ENCODE assay signal across 1 cellular context in the genomic region with DNA sequence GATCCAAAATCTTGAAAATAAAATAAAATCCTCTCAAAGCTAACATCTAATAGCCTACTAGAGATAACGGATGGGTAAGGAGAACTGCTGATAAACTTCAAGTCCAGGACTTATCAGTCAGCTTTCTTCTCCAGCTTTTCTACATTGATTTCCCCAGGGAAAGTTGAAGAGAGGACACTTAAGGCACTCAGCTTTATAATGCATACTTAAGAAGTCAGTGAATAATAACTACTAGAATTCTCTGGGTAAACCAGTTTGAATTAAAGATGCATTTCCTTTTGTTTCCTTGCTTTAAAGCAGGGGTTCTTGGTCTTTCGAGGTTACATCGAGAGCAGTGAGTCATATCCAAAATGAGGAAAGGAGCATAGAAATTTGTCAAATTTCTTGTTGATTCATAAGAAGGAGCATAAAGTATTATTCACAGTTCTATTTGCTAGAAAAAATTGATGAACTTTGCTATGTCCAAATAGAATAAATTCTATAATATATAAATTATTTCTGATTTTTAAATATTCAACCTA.
TF ChIP-seq lines count a peak whose summit lies in the region.

No MANE protein-coding gene starts in this region.

TF ChIP-seq in GM23338, 12 proteins besides CTCF, POLR2A, EP300 and RAD21 (continued from another document):
- TF ChIP-seq, protein P1, sequence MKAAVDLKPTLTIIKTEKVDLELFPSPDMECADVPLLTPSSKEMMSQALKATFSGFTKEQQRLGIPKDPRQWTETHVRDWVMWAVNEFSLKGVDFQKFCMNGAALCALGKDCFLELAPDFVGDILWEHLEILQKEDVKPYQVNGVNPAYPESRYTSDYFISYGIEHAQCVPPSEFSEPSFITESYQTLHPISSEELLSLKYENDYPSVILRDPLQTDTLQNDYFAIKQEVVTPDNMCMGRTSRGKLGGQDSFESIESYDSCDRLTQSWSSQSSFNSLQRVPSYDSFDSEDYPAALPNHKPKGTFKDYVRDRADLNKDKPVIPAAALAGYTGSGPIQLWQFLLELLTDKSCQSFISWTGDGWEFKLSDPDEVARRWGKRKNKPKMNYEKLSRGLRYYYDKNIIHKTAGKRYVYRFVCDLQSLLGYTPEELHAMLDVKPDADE (IDR thresholded peaks at IDR 0.05) = no peak
- TF ChIP-seq, protein P2, sequence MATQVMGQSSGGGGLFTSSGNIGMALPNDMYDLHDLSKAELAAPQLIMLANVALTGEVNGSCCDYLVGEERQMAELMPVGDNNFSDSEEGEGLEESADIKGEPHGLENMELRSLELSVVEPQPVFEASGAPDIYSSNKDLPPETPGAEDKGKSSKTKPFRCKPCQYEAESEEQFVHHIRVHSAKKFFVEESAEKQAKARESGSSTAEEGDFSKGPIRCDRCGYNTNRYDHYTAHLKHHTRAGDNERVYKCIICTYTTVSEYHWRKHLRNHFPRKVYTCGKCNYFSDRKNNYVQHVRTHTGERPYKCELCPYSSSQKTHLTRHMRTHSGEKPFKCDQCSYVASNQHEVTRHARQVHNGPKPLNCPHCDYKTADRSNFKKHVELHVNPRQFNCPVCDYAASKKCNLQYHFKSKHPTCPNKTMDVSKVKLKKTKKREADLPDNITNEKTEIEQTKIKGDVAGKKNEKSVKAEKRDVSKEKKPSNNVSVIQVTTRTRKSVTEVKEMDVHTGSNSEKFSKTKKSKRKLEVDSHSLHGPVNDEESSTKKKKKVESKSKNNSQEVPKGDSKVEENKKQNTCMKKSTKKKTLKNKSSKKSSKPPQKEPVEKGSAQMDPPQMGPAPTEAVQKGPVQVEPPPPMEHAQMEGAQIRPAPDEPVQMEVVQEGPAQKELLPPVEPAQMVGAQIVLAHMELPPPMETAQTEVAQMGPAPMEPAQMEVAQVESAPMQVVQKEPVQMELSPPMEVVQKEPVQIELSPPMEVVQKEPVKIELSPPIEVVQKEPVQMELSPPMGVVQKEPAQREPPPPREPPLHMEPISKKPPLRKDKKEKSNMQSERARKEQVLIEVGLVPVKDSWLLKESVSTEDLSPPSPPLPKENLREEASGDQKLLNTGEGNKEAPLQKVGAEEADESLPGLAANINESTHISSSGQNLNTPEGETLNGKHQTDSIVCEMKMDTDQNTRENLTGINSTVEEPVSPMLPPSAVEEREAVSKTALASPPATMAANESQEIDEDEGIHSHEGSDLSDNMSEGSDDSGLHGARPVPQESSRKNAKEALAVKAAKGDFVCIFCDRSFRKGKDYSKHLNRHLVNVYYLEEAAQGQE (IDR thresholded peaks at IDR 0.05; ENCODE audit: unreplicated experiment) = no peak
